1 cellular context compared by ENCODE assay signal in the genomic region with DNA sequence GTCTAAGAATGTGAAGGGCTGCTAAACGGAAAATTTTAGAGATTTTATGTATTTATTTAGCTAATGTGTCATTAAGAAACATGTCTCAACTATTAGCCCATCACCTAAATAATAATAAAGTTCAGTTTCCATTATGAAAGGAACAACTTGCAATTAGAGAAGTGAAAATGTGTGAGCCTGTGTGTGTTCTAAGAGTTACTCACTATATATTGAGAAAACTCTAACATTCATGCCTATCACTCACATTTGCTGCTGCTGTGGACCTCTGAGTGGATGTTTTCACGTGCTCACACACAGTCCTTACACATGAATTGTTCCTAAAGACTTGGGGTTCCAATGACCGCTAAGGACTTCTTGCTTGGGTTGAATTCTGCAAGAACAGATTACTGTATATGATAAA.
TF ChIP-seq lines count a peak whose summit lies in the region.

No MANE protein-coding gene starts in this region.

TF ChIP-seq in SK-N-SH, 30 proteins besides CTCF, POLR2A, EP300 and RAD21 (continued from another document):
- TF ChIP-seq, protein P1, sequence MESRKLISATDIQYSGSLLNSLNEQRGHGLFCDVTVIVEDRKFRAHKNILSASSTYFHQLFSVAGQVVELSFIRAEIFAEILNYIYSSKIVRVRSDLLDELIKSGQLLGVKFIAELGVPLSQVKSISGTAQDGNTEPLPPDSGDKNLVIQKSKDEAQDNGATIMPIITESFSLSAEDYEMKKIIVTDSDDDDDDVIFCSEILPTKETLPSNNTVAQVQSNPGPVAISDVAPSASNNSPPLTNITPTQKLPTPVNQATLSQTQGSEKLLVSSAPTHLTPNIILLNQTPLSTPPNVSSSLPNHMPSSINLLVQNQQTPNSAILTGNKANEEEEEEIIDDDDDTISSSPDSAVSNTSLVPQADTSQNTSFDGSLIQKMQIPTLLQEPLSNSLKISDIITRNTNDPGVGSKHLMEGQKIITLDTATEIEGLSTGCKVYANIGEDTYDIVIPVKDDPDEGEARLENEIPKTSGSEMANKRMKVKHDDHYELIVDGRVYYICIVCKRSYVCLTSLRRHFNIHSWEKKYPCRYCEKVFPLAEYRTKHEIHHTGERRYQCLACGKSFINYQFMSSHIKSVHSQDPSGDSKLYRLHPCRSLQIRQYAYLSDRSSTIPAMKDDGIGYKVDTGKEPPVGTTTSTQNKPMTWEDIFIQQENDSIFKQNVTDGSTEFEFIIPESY (IDR thresholded peaks at IDR 0.05; ENCODE audit: borderline replicate concordance, low read depth), result no peak
- no peak for TF ChIP-seq TAF1 (IDR thresholded peaks at IDR 0.05; ENCODE audit: borderline replicate concordance, low read depth, low read length)
TF ChIP-seq in SK-N-SH: peak in this region for 0.
